ENCODE assay signal across 11 cellular contexts in genomic region chr3:58260733-58261132, GRCh38. TPM values are rescaled to one million over a fixed set of nuclear protein-coding genes. Genes with fewer than 3 reads are reported as not detected.
DNase-seq lines count a peak whose midpoint lies in the region; FAIRE-seq and TF ChIP-seq lines count a peak whose summit lies in the region.
"Had no signal": no experiment of that assay in that cellular context is flagged by ENCODE, and none has a peak within 500 bp of the region (broad histone marks: within the 10 kb centered on the region; RNA-seq: fewer than 3 reads in every experiment).

No MANE protein-coding gene starts in this region.

- H3K27me3 ChIP-seq in breast epithelium, result no peaks in the 10 kb centered on the region
- H3K27me3 ChIP-seq in SJCRH30, result no peaks in the 10 kb centered on the region
- H3K27me3 ChIP-seq in thyroid gland, result no peaks in the 10 kb centered on the region
- no peaks in the 10 kb centered on the region for H3K27me3 ChIP-seq in testis
- no peaks in the 10 kb centered on the region for H3K27me3 ChIP-seq in Karpas-422 (ENCODE audit: low read length)

- no peak overlapping the region for H3K27ac Mint-ChIP-seq in MCF 10A (ENCODE audit: low read depth, unreplicated experiment)
- H3K27ac Mint-ChIP-seq: naive B cell had no signal

- no peak overlapping the region for H2AFZ ChIP-seq in Karpas-422 (ENCODE audit: low read length)

- CTCF ChIA-PET in MCF 10A (lab: Yijun Ruan, JAX), result interaction anchor here (0.6 to 1.5 kb wide), 2 partner anchors 44 to 134 kb away, joined by 3 to 4 read pairs; no protein-coding TSS in a partner anchor

- peaks cover 5% of the 10 kb centered on the region for H3K4me1 Mint-ChIP-seq in MCF 10A (ENCODE audit: insufficient read depth, unreplicated experiment)

- no peak overlapping the region for H3K4me3 Mint-ChIP-seq in MCF 10A (ENCODE audit: unreplicated experiment)
- H3K4me3 Mint-ChIP-seq: naive B cell had no signal

- no peaks in the 10 kb centered on the region for H3K9me2 ChIP-seq in Karpas-422 (replicated peaks; ENCODE audit: insufficient read depth, low read length)

- H3K4me1 ChIP-seq in breast epithelium (no peaks in the 10 kb centered on the region), SJCRH30 (peaks cover 10% of the 10 kb centered on the region; the same call in 1 of the 2 replicates), thyroid gland (no peaks in the 10 kb centered on the region), testis (no peaks in the 10 kb centered on the region), Karpas-422 (ENCODE audit: low read length) (no peaks in the 10 kb centered on the region)

- DNase-seq in MCF 10A (ENCODE audit: unreplicated experiment) (peak; percentile 22), breast epithelium (ENCODE audit: low spot score in 2 of 2) (no peak), SJCRH30 (peak in 1 of 2 experiments; percentile 38), fibroblast of pulmonary artery (ENCODE audit: low read depth) (peak; percentile 29), thyroid gland (peak; percentile 31 to 37), testis (no peak), Karpas-422 (no peak), GM12891 (ENCODE audit: insufficient read length, low spot score) (no peak)
- DNase-seq: naive B cell, NCI-H446 treated with DMSO at 0.1 percent for 48 hours had no signal

- no peak overlapping the region for H3K9ac ChIP-seq in Karpas-422 (ENCODE audit: low read length)

- BruUV-seq in MCF 10A (replicated peaks; lab: Mats Ljungman, UMichigan), result no TSS peak

- no peak overlapping the region for H3K4me3 ChIP-seq in breast epithelium
- H3K4me3 ChIP-seq in SJCRH30, result no peak overlapping the region
- H3K4me3 ChIP-seq in fibroblast of pulmonary artery (replicated peaks; ENCODE audit: low read depth, low read length), result no peak overlapping the region
- H3K4me3 ChIP-seq in thyroid gland (replicated peaks in 1 of 3), result no peak overlapping the region
- no peak overlapping the region for H3K4me3 ChIP-seq in testis
- no peak overlapping the region for H3K4me3 ChIP-seq in Karpas-422 (ENCODE audit: low read length)
- H3K4me3 ChIP-seq: SK-N-MC had no signal

- H3K27me3 Mint-ChIP-seq in MCF 10A (ENCODE audit: insufficient read depth, unreplicated experiment), result no peaks in the 10 kb centered on the region
- H3K27me3 Mint-ChIP-seq: naive B cell had no signal

- H3K9me3 ChIP-seq in breast epithelium (no peaks in the 10 kb centered on the region), SJCRH30 (replicated peaks) (no peaks in the 10 kb centered on the region), thyroid gland (no peaks in the 10 kb centered on the region), testis (no peaks in the 10 kb centered on the region), Karpas-422 (ENCODE audit: low read length) (no peaks in the 10 kb centered on the region)

- no peaks in the 10 kb centered on the region for H3K9me3 Mint-ChIP-seq in MCF 10A (ENCODE audit: unreplicated experiment)
- H3K9me3 Mint-ChIP-seq: naive B cell had no signal

- H3K36me3 ChIP-seq in breast epithelium (no peaks in the 10 kb centered on the region), SJCRH30 (no peaks in the 10 kb centered on the region), thyroid gland (peaks cover 4 to 6% of the 10 kb centered on the region in 2 donors), testis (ENCODE audit: low read depth, missing control alignments) (no peaks in the 10 kb centered on the region), Karpas-422 (ENCODE audit: insufficient read depth, low read length) (no peaks in the 10 kb centered on the region; the same call in 1 of the 2 replicates)

- no peak overlapping the region for H3K4me2 ChIP-seq in Karpas-422 (ENCODE audit: low read depth, low read length, poor library complexity, severe bottlenecking)

- H3K27ac ChIP-seq in breast epithelium (no peak overlapping the region), SJCRH30 (peak overlapping the region; percentile 23; the same call in 1 of the 2 replicates), thyroid gland (no peak overlapping the region), testis (no peak overlapping the region), Karpas-422 (ENCODE audit: low read length) (no peak overlapping the region)
- H3K27ac ChIP-seq: SK-N-MC had no signal

- POLR2A ChIA-PET in MCF 10A (lab: Yijun Ruan, JAX), result interaction anchor here (0.7 to 1.0 kb wide), 2 partner anchors 11 to 13 kb away, joined by 3 read pairs; no protein-coding TSS in a partner anchor

- no peaks in the 10 kb centered on the region for H4K20me1 ChIP-seq in Karpas-422 (ENCODE audit: insufficient read depth, low read depth, low read length)

- H3K36me3 Mint-ChIP-seq in MCF 10A (ENCODE audit: insufficient read depth, unreplicated experiment), result peaks cover 18% of the 10 kb centered on the region

- WGBS in thyroid gland, 2 donors, result 70 to 83% methylated on average over 6 of the region's 6 CpGs
- WGBS in testis, 2 donors, result 83 to 84% methylated on average over 4 to 6 of the region's 6 CpGs

- no peak for TF ChIP-seq CTCF in MCF 10A (IDR thresholded peaks at IDR 0.05; ENCODE audit: unreplicated experiment)
- TF ChIP-seq CTCF in breast epithelium (IDR thresholded peaks at IDR 0.05), result no peak
- no peak for TF ChIP-seq CTCF in fibroblast of pulmonary artery (IDR thresholded peaks at IDR 0.05; ENCODE audit: low read length, missing control alignments)
- TF ChIP-seq CTCF in thyroid gland (IDR thresholded peaks at IDR 0.05), result no peak
- TF ChIP-seq CTCF in testis (IDR thresholded peaks at IDR 0.05), result no peak

- no peaks in the 10 kb centered on the region for H3K79me2 ChIP-seq in Karpas-422 (ENCODE audit: low read length)

- FAIRE-seq in GM12891 (lab: Jason Lieb, UNC), result no peak

- TF ChIP-seq POLR2A in breast epithelium (IDR thresholded peaks at IDR 0.05) (no peak), thyroid gland (IDR thresholded peaks at IDR 0.05) (no peak), testis (IDR thresholded peaks at IDR 0.05) (no peak), GM12891 (IDR thresholded peaks at IDR 0.05; ENCODE audit: low read depth, low read length) (no peak)

- intact Hi-C loops in MCF 10A (cut with micrococcal nuclease) (no loop called here), breast epithelium (cut with DNase I; ENCODE audit: low total_unique reads) (no loop called here), thyroid gland (cut with DNase I) (no loop called here), testis (cut with DNase I; ENCODE audit: low total_unique reads) (no loop called here)

TF ChIP-seq in GM12891, 5 proteins besides CTCF, POLR2A, EP300 and RAD21:
- TF ChIP-seq POU2F2 (IDR thresholded peaks at IDR 0.05; ENCODE audit: low read depth, low read length) (no peak), SPI1 (IDR thresholded peaks at IDR 0.05; ENCODE audit: low read depth, low read length) (no peak), POLR2AphosphoS5 (IDR thresholded peaks at IDR 0.05; ENCODE audit: low read depth, low read length) (no peak)

RNA-seq across cellular contexts. Expression of gene ABHD6, which starts 23.1 kb away (rescaled TPM):
- total RNA-seq in MCF 10A (2022) (3.4 and 3.9 TPM in 2 replicates), breast epithelium (10 to 100 TPM; 10.2 to 22.2 (median 13.4) TPM), thyroid gland (10 to 100 TPM; 14.7 to 28.6 (median 18.0) TPM), testis (10 to 100 TPM; 12.1 to 17.8 TPM)
- total RNA-seq in SJCRH30 (2014; rRNA removed; shearing (Covaris generic)), result 4.3 and 4.6 TPM in 2 replicates
- polyA plus RNA-seq in testis (ENCODE audit: insufficient read depth, low read depth, low replicate concordance), result 11.7 TPM
- 11.8 and 12.2 TPM in 2 replicates for total RNA-seq in Karpas-422 (2014; rRNA removed; shearing (Covaris generic); ENCODE audit: low replicate concordance)
- 2.8 TPM for polyA plus RNA-seq in GM12891 (2012; ENCODE audit: low read depth, missing spikeins)

RNA-seq across cellular contexts. Expression of gene RPP14, which starts 45.3 kb away (rescaled TPM):
- total RNA-seq in MCF 10A (2022), result 19.0 and 20.0 TPM in 2 replicates
- 10 to 100 TPM in 2 of 3 donors, 1 to 10 TPM in 1; 6.2 to 11.0 (median 10.8) TPM for total RNA-seq in breast epithelium
- 15.1 and 15.2 TPM in 2 replicates for total RNA-seq in SJCRH30 (2014; rRNA removed; shearing (Covaris generic))
- total RNA-seq in thyroid gland, result 10 to 100 TPM; 13.4 to 19.9 (median 15.7) TPM
- total RNA-seq in testis, result 10 to 100 TPM; 13.8 to 17.0 TPM
- 18.4 TPM for polyA plus RNA-seq in testis (ENCODE audit: insufficient read depth, low read depth, low replicate concordance)
- total RNA-seq in Karpas-422 (2014; rRNA removed; shearing (Covaris generic); ENCODE audit: low replicate concordance), result 7.5 and 7.6 TPM in 2 replicates
- polyA plus RNA-seq in GM12891 (2012; ENCODE audit: low read depth, missing spikeins), result 5.9 TPM

RNA-seq across cellular contexts. Expression of gene HTD2, which starts 45.6 kb away (rescaled TPM):
- total RNA-seq in MCF 10A (2022) (10.1 and 11.5 TPM in 2 replicates), breast epithelium (10 to 100 TPM; 10.6 to 19.6 (median 11.1) TPM), thyroid gland (10 to 100 TPM in 3 of 4 donors, 1 to 10 TPM in 1; 8.4 to 19.8 (median 18.6) TPM), testis (10 to 100 TPM; 14.6 to 15.1 TPM)
- total RNA-seq in SJCRH30 (2014; rRNA removed; shearing (Covaris generic)), result 8.8 TPM in 2 replicates
- polyA plus RNA-seq in testis (ENCODE audit: insufficient read depth, low read depth, low replicate concordance), result 16.4 TPM
- 5.4 and 19.9 TPM in 2 replicates for total RNA-seq in Karpas-422 (2014; rRNA removed; shearing (Covaris generic); ENCODE audit: low replicate concordance)
- polyA plus RNA-seq in GM12891 (2012; ENCODE audit: low read depth, missing spikeins), result 2.8 TPM

RNA-seq across cellular contexts. Expression of gene DNASE1L3, which starts 50.0 kb away (rescaled TPM):
- total RNA-seq in MCF 10A (2022) (not detected in 2 replicates), breast epithelium (1 to 10 TPM in 2 of 3 donors, under 1 TPM in 1; 0.44 to 9.2 (median 5.6) TPM), thyroid gland (10 to 100 TPM in 3 of 4 donors, 1 to 10 TPM in 1; 5.7 to 53.3 (median 14.1) TPM), testis (1 to 10 TPM; 1.2 to 3.8 TPM)
- not detected in 2 replicates for total RNA-seq in SJCRH30 (2014; rRNA removed; shearing (Covaris generic))
- 8.2 TPM for polyA plus RNA-seq in testis (ENCODE audit: insufficient read depth, low read depth, low replicate concordance)
- not detected in 2 replicates for total RNA-seq in Karpas-422 (2014; rRNA removed; shearing (Covaris generic); ENCODE audit: low replicate concordance)
- polyA plus RNA-seq in GM12891 (2012; ENCODE audit: low read depth, missing spikeins), result 6.6 TPM

Comparison
In these comparisons a context has a peak if more than half of its experiments do, and no peak if none do; other contexts are left out.
1. DNase-seq: peak in MCF 10A (single experiment), fibroblast of pulmonary artery (single experiment) and thyroid gland (2 of 2); none in breast epithelium (0 of 2), testis (single experiment), Karpas-422 (single experiment) and GM12891 (single experiment).